ENCODE assay signal across 1 cellular context in genomic region chr3:184174646-184175492, GRCh38.
TF ChIP-seq lines count a peak whose summit lies in the region.

Gene AP2M1, plus strand, starts transcription at chr3:184174855. Its CDS starts 2,139 bp downstream, at chr3:184176994.

TF ChIP-seq in K562, 482 proteins besides CTCF, POLR2A, EP300 and RAD21 (continued from another document and continues in another):
- TF ChIP-seq KDM5B (IDR thresholded peaks at IDR 0.05; ENCODE audit: insufficient replicate concordance, low read depth, low read length) (peak; percentile 77), ARID3B (CRISPR knock-in tag; IDR thresholded peaks at IDR 0.05; ENCODE audit: borderline replicate concordance) (0 out of 2 replicates have a peak, but pooled peaks have one; percentile 69), THAP7 (CRISPR knock-in tag; IDR thresholded peaks at IDR 0.05) (no peak), RNF219 (CRISPR knock-in tag; IDR thresholded peaks at IDR 0.05) (no peak), ATF4 (CRISPR knock-in tag; IDR thresholded peaks at IDR 0.05) (no peak), POLR2H (tag; IDR thresholded peaks at IDR 0.05; ENCODE audit: low read depth) (peak; percentile 81), TFAP4 (CRISPR knock-in tag; IDR thresholded peaks at IDR 0.05; ENCODE audit: borderline replicate concordance) (peak; percentile 47; the same call in 1 of the 2 replicates), ZNF431 (CRISPR knock-in tag; IDR thresholded peaks at IDR 0.05) (no peak), HOMEZ (CRISPR knock-in tag; IDR thresholded peaks at IDR 0.05) (no peak), POLR2G (IDR thresholded peaks at IDR 0.05; ENCODE audit: low read depth, low read length) (peak; percentile 94), FOXP4 (CRISPR knock-in tag; IDR thresholded peaks at IDR 0.05; ENCODE audit: borderline replicate concordance) (0 out of 2 replicates have a peak, but pooled peaks have one; percentile 68), E2F1 (CRISPR knock-in tag; IDR thresholded peaks at IDR 0.05) (0 out of 2 replicates have a peak, but pooled peaks have one; percentile 36), ZNF644 (tag; IDR thresholded peaks at IDR 0.05; ENCODE audit: low read depth) (peak; percentile 89), ZNF143 (CRISPR knock-in tag; IDR thresholded peaks at IDR 0.05) (peak; percentile 92), SOX6 (IDR thresholded peaks at IDR 0.05) (peak; percentile 8; the same call in 1 of the 2 replicates), CBX5 (IDR thresholded peaks at IDR 0.05; ENCODE audit: borderline replicate concordance, low read depth) (no peak), ZNF609 (CRISPR knock-in tag; IDR thresholded peaks at IDR 0.05; ENCODE audit: borderline replicate concordance) (peak; percentile 54; the same call in 1 of the 2 replicates), ETS1 (conservative IDR thresholded peaks at IDR 0.05; ENCODE audit: control insufficient read depth, low read depth, low read length) (peak; percentile 99), CC2D1A (IDR thresholded peaks at IDR 0.05) (no peak), CBX8 (IDR thresholded peaks at IDR 0.05; ENCODE audit: borderline replicate concordance, extremely low read depth, low read depth, low read length, poor library complexity, severe bottlenecking) (no peak), NONO (IDR thresholded peaks at IDR 0.05; ENCODE audit: low read depth in 2 of 2, low read length in 1 of 2) (0 out of 4 replicates have a peak, but pooled peaks of 1 of the 2 experiments have one; percentile 26), ZFP36 (IDR thresholded peaks at IDR 0.05; ENCODE audit: low read depth, low read length, partially characterized antibody) (no peak), REST (CRISPR knock-in tag; IDR thresholded peaks at IDR 0.05; ENCODE audit: low read depth) (0 out of 2 replicates have a peak, but pooled peaks have one; percentile 30), SETDB1 (IDR thresholded peaks at IDR 0.05; ENCODE audit: low read length) (no peak), ETV5 (CRISPR knock-in tag; IDR thresholded peaks at IDR 0.05; ENCODE audit: low read depth) (peak; percentile 35; the same call in 1 of the 2 replicates), ZNF589 (CRISPR knock-in tag; IDR thresholded peaks at IDR 0.05; ENCODE audit: low read depth) (no peak), JUND (IDR thresholded peaks at IDR 0.05; ENCODE audit: borderline replicate concordance, low read depth, low read length) (peak; percentile 35; the same call in 1 of the 2 replicates), JUND (tag; IDR thresholded peaks at IDR 0.05; ENCODE audit: borderline replicate concordance, low read depth, low read length) (peak; percentile 26; the same call in 1 of the 3 replicates), TAF1 (IDR thresholded peaks at IDR 0.05; ENCODE audit: control insufficient read depth, extremely low read depth, insufficient read depth, low read length, severe bottlenecking) (peak; percentile 89), ZNF232 (CRISPR knock-in tag; IDR thresholded peaks at IDR 0.05) (no peak), ARHGAP35 (IDR thresholded peaks at IDR 0.05; ENCODE audit: partially characterized antibody) (no peak), L3MBTL2 (IDR thresholded peaks at IDR 0.05) (peak; percentile 24; the same call in 1 of the 2 replicates)
